ENCODE assay signal across 18 cellular contexts in the genomic region with DNA sequence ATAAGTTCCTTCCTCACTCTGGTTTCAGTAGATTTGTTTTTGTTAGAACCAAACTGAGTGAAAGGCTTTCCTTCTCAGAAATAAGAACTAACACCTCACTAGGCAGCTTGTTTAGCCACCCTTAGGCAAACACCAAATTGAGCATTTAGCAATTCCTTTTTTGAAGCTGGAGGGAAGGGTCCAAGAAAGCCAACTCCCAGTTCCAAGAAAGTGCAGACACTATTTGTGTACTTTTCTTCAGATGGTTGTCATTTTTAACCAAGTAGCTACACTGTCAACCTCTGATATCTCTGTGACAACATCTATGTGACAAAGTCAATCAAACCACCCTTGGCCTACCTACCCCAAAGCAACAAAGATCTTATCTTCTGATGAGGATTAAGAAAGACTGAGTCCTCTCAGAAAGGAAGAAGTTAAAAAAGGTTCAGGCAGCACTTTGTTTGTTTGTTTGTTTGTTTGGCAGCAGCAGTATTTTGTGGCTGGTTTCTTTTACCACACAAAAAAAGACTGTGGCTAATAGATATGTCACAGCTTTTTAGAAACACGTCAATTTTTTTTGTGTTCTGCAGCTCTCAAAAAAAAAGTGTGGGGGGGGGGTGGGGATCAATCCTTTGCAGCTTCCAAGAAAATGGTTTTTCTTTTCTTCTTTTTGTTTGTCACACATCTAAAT.
A peak's percentile ranks its signal among the peaks of the same experiment; 100 is the strongest.
DNase-seq lines count a peak whose midpoint lies in the region; ATAC-seq and TF ChIP-seq lines count a peak whose summit lies in the region.
"Had no signal": no experiment of that assay in that cellular context is flagged by ENCODE, and none has a peak within 500 bp of the region (broad histone marks: within the 10 kb centered on the region; RNA-seq: fewer than 3 reads in every experiment).

No MANE protein-coding gene starts in this region.

- peak overlapping the region; percentile 64 for H3K27ac ChIP-seq in DND-41 (ENCODE audit: low read length)
- H3K27ac ChIP-seq in GM23248 = peak overlapping the region; percentile 27; the same call in 1 of the 2 replicates
- H3K27ac ChIP-seq: coronary artery, neural progenitor cell, RWPE1 had no signal

- H3K4me2 ChIP-seq in DND-41 (ENCODE audit: insufficient read depth, low read length) = peak overlapping the region; percentile 28; the same call in 1 of the 2 replicates
- H3K4me2 ChIP-seq in GM23248 (ENCODE audit: unreplicated experiment) = no peak overlapping the region
- H3K4me2 ChIP-seq: neural progenitor cell had no signal

- ATAC-seq in DND-41 (ENCODE audit: insufficient read depth, low read depth) (peak; percentile 83), HG02870 (IDR thresholded peaks at IDR 0.05; ENCODE audit: unreplicated experiment) (no peak), HG02840 (IDR thresholded peaks at IDR 0.05; ENCODE audit: low FRiP score, unreplicated experiment) (no peak)
- ATAC-seq in activated CD8-positive, alpha-beta T cell treated with anti-CD3 and anti-CD28 coated beads, Interleukin-2, amount 10 ng/mL, durations not matched to agents 7 days and 5 days = peak; percentile 74
- ATAC-seq: left lobe of liver had no signal

- H3K9me3 Mint-ChIP-seq in activated CD8-positive, alpha-beta T cell treated with anti-CD3 and anti-CD28 coated beads, Interleukin-2, amount 10 ng/mL, durations not matched to agents 7 days and 5 days (ENCODE audit: insufficient read depth) = peaks cover 10% of the 10 kb centered on the region
- H3K9me3 Mint-ChIP-seq in mesothelial cell of epicardium = peaks cover 14% of the 10 kb centered on the region

- WGBS in GM23248 (ENCODE audit: low coverage in 1 of 2, low lambda C conversion rate in 2 of 2, missing lambda C conversion rate in 2 of 2), 2 experiments = 55 to 76% methylated on average over 1 of the region's 1 CpG

- peak overlapping the region; percentile 6; the same call in 1 of the 2 replicates for H3K9ac ChIP-seq in DND-41 (ENCODE audit: low read depth, low read length)
- no peak overlapping the region for H3K9ac ChIP-seq in GM23248
- H3K9ac ChIP-seq: neural progenitor cell had no signal

- peaks cover 48% of the 10 kb centered on the region for H3F3A ChIP-seq in GM23248 (ENCODE audit: insufficient read depth)

- H3K4me3 ChIP-seq in DND-41 (ENCODE audit: low read depth in 1 of 2, low read length in 2 of 2) (no peak overlapping the region), GM23248 (no peak overlapping the region), H7 (ENCODE audit: insufficient read depth, low read depth, low read length) (no peak overlapping the region)
- H3K4me3 ChIP-seq: coronary artery, neural progenitor cell had no signal

- H3K9me3 ChIP-seq in DND-41 (ENCODE audit: insufficient read depth, low read length, severe bottlenecking) (peaks cover 8% of the 10 kb centered on the region), GM23248 (ENCODE audit: low read depth) (no peaks in the 10 kb centered on the region)

- H2AFZ ChIP-seq in DND-41 (ENCODE audit: low read depth, low read length) (no peak overlapping the region), GM23248 (no peak overlapping the region)
- H2AFZ ChIP-seq: neural progenitor cell had no signal

- no peaks in the 10 kb centered on the region for H3K27me3 ChIP-seq in DND-41 (ENCODE audit: insufficient read depth, low read length, poor library complexity)
- no peaks in the 10 kb centered on the region for H3K27me3 ChIP-seq in GM23248 (replicated peaks; ENCODE audit: insufficient read depth)
- H3K27me3 ChIP-seq in H7 (ENCODE audit: control insufficient read depth, insufficient read depth, low read length) = no peaks in the 10 kb centered on the region
- H3K27me3 ChIP-seq: neural progenitor cell had no signal

- H3K4me1 Mint-ChIP-seq in activated CD8-positive, alpha-beta T cell treated with anti-CD3 and anti-CD28 coated beads, Interleukin-2, amount 10 ng/mL, durations not matched to agents 7 days and 5 days (ENCODE audit: low read depth) = peaks cover 18% of the 10 kb centered on the region
- H3K4me1 Mint-ChIP-seq in mesothelial cell of epicardium = peaks cover 48% of the 10 kb centered on the region
- H3K4me1 Mint-ChIP-seq: neural progenitor cell had no signal

- H3K36me3 ChIP-seq in DND-41 (ENCODE audit: insufficient read depth, low read length) (no peaks in the 10 kb centered on the region), GM23248 (ENCODE audit: low read depth) (no peaks in the 10 kb centered on the region), H7 (replicated peaks; ENCODE audit: control insufficient read depth, insufficient read depth, low read length) (no peaks in the 10 kb centered on the region)
- H3K36me3 ChIP-seq: neural progenitor cell had no signal

- POLR2A ChIA-PET in activated CD8-positive, alpha-beta T cell treated with anti-CD3 and anti-CD28 coated beads, Interleukin-2, amount 10 ng/mL, durations not matched to agents 7 days and 5 days (lab: Charles Lee) = interaction anchor here (0.6 kb wide), 1 partner anchor 30 kb away, joined by 4 read pairs; no protein-coding TSS in a partner anchor

- H4K20me1 ChIP-seq in DND-41 (ENCODE audit: insufficient read depth, low read length) = no peaks in the 10 kb centered on the region
- no peaks in the 10 kb centered on the region for H4K20me1 ChIP-seq in GM23248 (ENCODE audit: insufficient read depth)

- H3K9me2 ChIP-seq in GM23248 (ENCODE audit: insufficient read depth) = no peaks in the 10 kb centered on the region

- H3K4me1 ChIP-seq in DND-41 (ENCODE audit: insufficient read depth, low read length) (peaks cover 27% of the 10 kb centered on the region), GM23248 (ENCODE audit: insufficient read depth) (peaks cover 59% of the 10 kb centered on the region)
- H3K4me1 ChIP-seq: neural progenitor cell had no signal

- CTCF ChIA-PET in activated CD8-positive, alpha-beta T cell treated with anti-CD3 and anti-CD28 coated beads, Interleukin-2, amount 10 ng/mL, durations not matched to agents 7 days and 5 days (lab: Charles Lee) = interaction anchor here (0.6 to 1.3 kb wide), 5 partner anchors 23 to 221 kb away, joined by 3 to 4 read pairs (median 3); no protein-coding TSS in a partner anchor

- peaks cover 12% of the 10 kb centered on the region for H3K36me3 Mint-ChIP-seq in activated CD8-positive, alpha-beta T cell treated with anti-CD3 and anti-CD28 coated beads, Interleukin-2, amount 10 ng/mL, durations not matched to agents 7 days and 5 days (ENCODE audit: low read depth)
- peaks cover 9% of the 10 kb centered on the region for H3K36me3 Mint-ChIP-seq in mesothelial cell of epicardium
- H3K36me3 Mint-ChIP-seq: neural progenitor cell had no signal

- H3K27me3 Mint-ChIP-seq in activated CD8-positive, alpha-beta T cell treated with anti-CD3 and anti-CD28 coated beads, Interleukin-2, amount 10 ng/mL, durations not matched to agents 7 days and 5 days (ENCODE audit: low read depth) = no peaks in the 10 kb centered on the region
- no peaks in the 10 kb centered on the region for H3K27me3 Mint-ChIP-seq in mesothelial cell of epicardium (ENCODE audit: low read depth)
- H3K27me3 Mint-ChIP-seq: brain had no signal

- no peak for DNase-seq in DND-41
- no peak for DNase-seq in GM23248
- DNase-seq in activated CD8-positive, alpha-beta T cell treated with anti-CD3 and anti-CD28 coated beads, Interleukin-2, amount 10 ng/mL, durations not matched to agents 7 days and 5 days = no peak
- DNase-seq in mesothelial cell of epicardium (ENCODE audit: low spot score in 2 of 2, unreplicated experiment in 2 of 2) = no peak
- no peak for DNase-seq in H7
- DNase-seq: activated CD4-positive, alpha-beta T cell treated with anti-CD3 and anti-CD28 coated beads for 4 hours; H9; NCI-H1105 treated with DMSO at 0.1 percent for 48 hours; small intestine; trophoblast cell had no signal

- no peaks in the 10 kb centered on the region for H3K79me2 ChIP-seq in DND-41 (ENCODE audit: insufficient read depth, low read length)
- H3K79me2 ChIP-seq in GM23248 (ENCODE audit: insufficient read depth) = no peaks in the 10 kb centered on the region

- in situ Hi-C loops in GM23248 (cut with MboI) = no loop called here

- TF ChIP-seq CTCF in DND-41 (IDR thresholded peaks at IDR 0.05; ENCODE audit: borderline replicate concordance, extremely low read depth, low read length, poor library complexity, severe bottlenecking) (no peak), mesothelial cell of epicardium (IDR thresholded peaks at IDR 0.05; ENCODE audit: unreplicated experiment) (no peak)

- H3K4me3 Mint-ChIP-seq in activated CD8-positive, alpha-beta T cell treated with anti-CD3 and anti-CD28 coated beads, Interleukin-2, amount 10 ng/mL, durations not matched to agents 7 days and 5 days = no peak overlapping the region
- H3K4me3 Mint-ChIP-seq in mesothelial cell of epicardium = no peak overlapping the region
- H3K4me3 Mint-ChIP-seq: brain, H9, neural progenitor cell had no signal

- peak overlapping the region; percentile 74 for H3K27ac Mint-ChIP-seq in activated CD8-positive, alpha-beta T cell treated with anti-CD3 and anti-CD28 coated beads, Interleukin-2, amount 10 ng/mL, durations not matched to agents 7 days and 5 days
- H3K27ac Mint-ChIP-seq in mesothelial cell of epicardium = peak overlapping the region; percentile 2
- H3K27ac Mint-ChIP-seq: activated naive CD4-positive, alpha-beta T cell treated with anti-CD3 and anti-CD28 coated beads, Interleukin-2, amount 50 U/mL, for 72 hours; H9; neural progenitor cell had no signal

Comparison
In these comparisons a context has a peak if more than half of its experiments do, and no peak if none do; other contexts are left out.
1. ATAC-seq: peak in DND-41 (single experiment) and activated CD8-positive, alpha-beta T cell treated with anti-CD3 and anti-CD28 coated beads, Interleukin-2, amount 10 ng/mL, durations not matched to agents 7 days and 5 days (single experiment); none in HG02870 (single experiment) and HG02840 (single experiment).